In the genomic region with DNA sequence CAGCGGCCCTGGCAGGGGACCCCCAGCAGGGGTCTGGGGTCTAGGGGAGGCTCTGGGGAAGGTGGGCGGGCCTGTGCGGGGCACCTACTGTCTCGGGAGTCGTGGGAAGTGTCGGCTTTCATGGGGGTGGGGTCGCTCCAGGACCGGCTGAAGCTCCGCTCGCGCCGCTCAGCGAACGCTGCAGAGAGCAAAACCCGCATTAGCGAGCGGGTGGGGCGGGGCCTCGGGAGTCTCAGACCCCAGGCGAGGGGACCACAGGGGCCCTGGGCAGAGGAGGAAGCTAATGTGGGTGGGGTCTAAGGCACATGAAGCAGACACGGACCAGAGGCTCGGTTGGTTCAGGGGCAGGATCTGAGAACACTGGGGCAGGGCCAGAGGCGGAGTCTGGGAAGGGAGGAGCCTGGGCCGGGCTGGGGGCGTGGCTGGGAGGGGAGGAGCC, we compare ENCODE assay signal across 8 cellular contexts. TPM values are rescaled to one million over a fixed set of nuclear protein-coding genes. Genes with fewer than 3 reads are reported as not detected.
A peak's percentile ranks its signal among the peaks of the same experiment; 100 is the strongest.
DNase-seq lines count a peak whose midpoint lies in the region; ATAC-seq and TF ChIP-seq lines count a peak whose summit lies in the region.

No MANE protein-coding gene starts in this region.

- no peak overlapping the region for H3K27ac Mint-ChIP-seq in activated naive CD4-positive, alpha-beta T cell treated with anti-CD3 and anti-CD28 coated beads, Interleukin-2, amount 50 U/mL, for 24 hours

- peaks cover 36% of the 10 kb centered on the region for H3K4me1 Mint-ChIP-seq in activated naive CD4-positive, alpha-beta T cell treated with anti-CD3 and anti-CD28 coated beads, Interleukin-2, amount 50 U/mL, for 24 hours

- peak; percentile 51 to 77 (median 68) for ATAC-seq in psoas muscle
- no peak for ATAC-seq in HG02763 (IDR thresholded peaks at IDR 0.05; ENCODE audit: unreplicated experiment)
- ATAC-seq in HG03378 (IDR thresholded peaks at IDR 0.05; ENCODE audit: unreplicated experiment) = no peak

- H3K27me3 ChIP-seq in BJ (ENCODE audit: control insufficient read depth, insufficient read depth, low read length) = no peaks in the 10 kb centered on the region
- no peaks in the 10 kb centered on the region for H3K27me3 ChIP-seq in HAP-1 (ENCODE audit: low read depth)
- no peaks in the 10 kb centered on the region for H3K27me3 ChIP-seq in psoas muscle (ENCODE audit: insufficient read depth in 3 of 3, low read length in 2 of 3)

- no peaks in the 10 kb centered on the region for H3K27me3 Mint-ChIP-seq in activated naive CD4-positive, alpha-beta T cell treated with anti-CD3 and anti-CD28 coated beads, Interleukin-2, amount 50 U/mL, for 24 hours

- in situ Hi-C loops in HAP-1 (cut with MboI; ENCODE audit: low sequenced_read_pairs) = no loop called here

- peak overlapping the region; percentile 33 for H3K4me3 ChIP-seq in BJ (ENCODE audit: low read depth, low read length)
- no peak overlapping the region for H3K4me3 ChIP-seq in HAP-1
- H3K4me3 ChIP-seq in psoas muscle = peak overlapping the region; percentile 24

- TF ChIP-seq CTCF in BJ (IDR thresholded peaks at IDR 0.05; ENCODE audit: insufficient read depth, low read depth, low read length) (no peak), RWPE1 (conservative IDR thresholded peaks at IDR 0.05; ENCODE audit: low read depth) (no peak), psoas muscle (IDR thresholded peaks at IDR 0.05) (no peak)

- WGBS in psoas muscle, 3 donors = 48 to 56% (median 50%) methylated on average over 23 to 25 of the region's 25 CpGs

- H3K4me3 Mint-ChIP-seq in activated naive CD4-positive, alpha-beta T cell treated with anti-CD3 and anti-CD28 coated beads, Interleukin-2, amount 50 U/mL, for 24 hours = peak overlapping the region; percentile 36

- intact Hi-C loops in cardiac septum (cut with DNase I) = no loop called here
- intact Hi-C loops in psoas muscle (cut with DNase I) = no loop called here

- peaks cover 5% of the 10 kb centered on the region for H3K36me3 Mint-ChIP-seq in activated naive CD4-positive, alpha-beta T cell treated with anti-CD3 and anti-CD28 coated beads, Interleukin-2, amount 50 U/mL, for 24 hours

- DNase-seq in BJ (ENCODE audit: low read depth) = no peak
- peak; percentile 48 to 76 for DNase-seq in HAP-1 (ENCODE audit: low spot score in 2 of 2)
- DNase-seq in RWPE1 (ENCODE audit: low spot score) = peak; percentile 85
- DNase-seq in cardiac septum (ENCODE audit: low spot score) = peak; percentile 91
- DNase-seq in psoas muscle = peak; percentile 73 to 87

- CTCF ChIA-PET in BJ (lab: Yijun Ruan, JAX) (interaction anchor here (0.9 to 1.7 kb wide), 3 partner anchors 10 to 81 kb away, joined by 3 to 5 read pairs (median 4); a partner anchor contains a TSS), RWPE1 (lab: Yijun Ruan, JAX) (interaction anchor here (0.6 to 1.3 kb wide), 3 partner anchors 9 to 427 kb away, joined by 3 to 4 read pairs (median 3); no protein-coding TSS in a partner anchor)

- H3K9me3 Mint-ChIP-seq in activated naive CD4-positive, alpha-beta T cell treated with anti-CD3 and anti-CD28 coated beads, Interleukin-2, amount 50 U/mL, for 24 hours = no peaks in the 10 kb centered on the region

- H3K27ac ChIP-seq in RWPE1 (peak overlapping the region; percentile 74), psoas muscle (no peak overlapping the region)

- POLR2A ChIA-PET in BJ (lab: Charles Lee) = no interaction called here
- POLR2A ChIA-PET in RWPE1 (lab: Yijun Ruan, JAX; ENCODE audit: low non-redundant PET) = no interaction called here

- H3K4me1 ChIP-seq in HAP-1 (peaks cover 5% of the 10 kb centered on the region), psoas muscle (peaks cover 4% of the 10 kb centered on the region)

- H3K36me3 ChIP-seq in BJ (ENCODE audit: control insufficient read depth, insufficient read depth, low read length) = peaks cover 26% of the 10 kb centered on the region
- peaks cover 64% of the 10 kb centered on the region for H3K36me3 ChIP-seq in HAP-1 (replicated peaks)
- peaks cover 0 to 47% of the 10 kb centered on the region in 2 donors for H3K36me3 ChIP-seq in psoas muscle (ENCODE audit: insufficient read depth in 1 of 2, low read depth in 1 of 2)

- H3K9me3 ChIP-seq in HAP-1 (no peaks in the 10 kb centered on the region), psoas muscle (no peaks in the 10 kb centered on the region)

RNA-seq across cellular contexts. Expression of a gene that starts 5.5 kb away (rescaled TPM):
- polyA plus RNA-seq in BJ (2011; rRNA removed) (21.5 and 35.7 TPM in 2 replicates), psoas muscle (10 to 100 TPM in 1 of 3 donors, 1 to 10 TPM in 2; 4.9 to 11.0 (median 5.7) TPM)
- polyA minus RNA-seq in BJ (2011; rRNA and poly(A)+ RNA removed) = 11.0 and 23.6 TPM in 2 replicates
- total RNA-seq in cardiac septum (12.2 TPM), psoas muscle (10 to 100 TPM in 1 of 4 donors, 1 to 10 TPM in 3; 4.8 to 11.2 (median 6.4) TPM)

RNA-seq across cellular contexts. Expression of a gene that starts 12.5 kb away (rescaled TPM):
- polyA plus RNA-seq in BJ (2011; rRNA removed) (not detected in 2 replicates), psoas muscle (under 1 TPM in 1 of 3 donors, not detected in 2; 0.01 TPM)
- not detected in 2 replicates for polyA minus RNA-seq in BJ (2011; rRNA and poly(A)+ RNA removed)
- total RNA-seq in cardiac septum (not detected), psoas muscle (not detected)

RNA-seq across cellular contexts. Expression of a gene that starts 30.5 kb away (rescaled TPM):
- polyA plus RNA-seq in BJ (2011; rRNA removed) (0.20 and 0.32 TPM in 2 replicates), psoas muscle (1 to 10 TPM in 1 of 3 donors, under 1 TPM in 2; 0.43 to 1.0 (median 0.83) TPM)
- polyA minus RNA-seq in BJ (2011; rRNA and poly(A)+ RNA removed) = not detected in 2 replicates
- total RNA-seq in cardiac septum (3.3 TPM), psoas muscle (1 to 10 TPM in 3 of 4 donors, under 1 TPM in 1; 0.62 to 5.1 (median 2.5) TPM)

RNA-seq across cellular contexts. Expression of a gene that starts 30.7 kb away (rescaled TPM):
- polyA plus RNA-seq in BJ (2011; rRNA removed) (4.9 and 5.4 TPM in 2 replicates), psoas muscle (1 to 10 TPM; 5.7 to 9.9 (median 7.2) TPM)
- polyA minus RNA-seq in BJ (2011; rRNA and poly(A)+ RNA removed) = 2.2 and 3.3 TPM in 2 replicates
- total RNA-seq in cardiac septum (11.3 TPM), psoas muscle (10 to 100 TPM in 2 of 4 donors, 1 to 10 TPM in 2; 6.7 to 11.2 (median 9.7) TPM)

Comparison
In these comparisons a context has a peak if more than half of its experiments do, and no peak if none do; other contexts are left out.
1. ATAC-seq: peak in psoas muscle (4 of 4); none in HG02763 (single experiment) and HG03378 (single experiment).